1 cellular context compared by ENCODE assay signal in genomic region chr3:120013481-120013880, GRCh38.
TF ChIP-seq lines count a peak whose summit lies in the region.

No MANE protein-coding gene starts in this region.

TF ChIP-seq in HEK293, 187 proteins besides CTCF, POLR2A, EP300 and RAD21 (continued from another document):
- TF ChIP-seq, protein P1, sequence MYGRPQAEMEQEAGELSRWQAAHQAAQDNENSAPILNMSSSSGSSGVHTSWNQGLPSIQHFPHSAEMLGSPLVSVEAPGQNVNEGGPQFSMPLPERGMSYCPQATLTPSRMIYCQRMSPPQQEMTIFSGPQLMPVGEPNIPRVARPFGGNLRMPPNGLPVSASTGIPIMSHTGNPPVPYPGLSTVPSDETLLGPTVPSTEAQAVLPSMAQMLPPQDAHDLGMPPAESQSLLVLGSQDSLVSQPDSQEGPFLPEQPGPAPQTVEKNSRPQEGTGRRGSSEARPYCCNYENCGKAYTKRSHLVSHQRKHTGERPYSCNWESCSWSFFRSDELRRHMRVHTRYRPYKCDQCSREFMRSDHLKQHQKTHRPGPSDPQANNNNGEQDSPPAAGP (tag by site-specific recombination; IDR thresholded peaks at IDR 0.05): no peak
